1 cellular context compared by ENCODE assay signal in the genomic region with DNA sequence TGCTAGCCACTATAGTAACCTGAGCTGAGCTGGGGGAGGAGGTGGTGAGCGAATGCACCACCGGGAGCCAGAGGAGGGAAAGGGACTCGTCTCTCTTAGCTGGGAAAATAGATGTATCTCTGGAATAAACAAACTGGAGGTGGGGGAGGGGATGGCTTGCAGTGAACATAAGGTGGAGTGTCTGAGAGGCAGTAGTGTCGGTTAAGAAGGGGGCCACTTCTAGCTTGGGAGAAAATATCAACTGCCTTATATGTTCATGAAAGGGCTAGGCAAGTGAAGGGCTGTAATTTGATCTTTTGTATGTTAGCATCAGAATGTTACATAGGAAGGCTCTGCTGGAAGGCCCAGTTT.
TF ChIP-seq lines count a peak whose summit lies in the region.

No MANE protein-coding gene starts in this region.

TF ChIP-seq in HEK293, 187 proteins besides CTCF, POLR2A, EP300 and RAD21 (continued from another document):
- TF ChIP-seq, protein P1, sequence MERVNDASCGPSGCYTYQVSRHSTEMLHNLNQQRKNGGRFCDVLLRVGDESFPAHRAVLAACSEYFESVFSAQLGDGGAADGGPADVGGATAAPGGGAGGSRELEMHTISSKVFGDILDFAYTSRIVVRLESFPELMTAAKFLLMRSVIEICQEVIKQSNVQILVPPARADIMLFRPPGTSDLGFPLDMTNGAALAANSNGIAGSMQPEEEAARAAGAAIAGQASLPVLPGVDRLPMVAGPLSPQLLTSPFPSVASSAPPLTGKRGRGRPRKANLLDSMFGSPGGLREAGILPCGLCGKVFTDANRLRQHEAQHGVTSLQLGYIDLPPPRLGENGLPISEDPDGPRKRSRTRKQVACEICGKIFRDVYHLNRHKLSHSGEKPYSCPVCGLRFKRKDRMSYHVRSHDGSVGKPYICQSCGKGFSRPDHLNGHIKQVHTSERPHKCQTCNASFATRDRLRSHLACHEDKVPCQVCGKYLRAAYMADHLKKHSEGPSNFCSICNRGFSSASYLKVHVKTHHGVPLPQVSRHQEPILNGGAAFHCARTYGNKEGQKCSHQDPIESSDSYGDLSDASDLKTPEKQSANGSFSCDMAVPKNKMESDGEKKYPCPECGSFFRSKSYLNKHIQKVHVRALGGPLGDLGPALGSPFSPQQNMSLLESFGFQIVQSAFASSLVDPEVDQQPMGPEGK (tag by site-specific recombination; IDR thresholded peaks at IDR 0.05): 0 out of 2 replicates have a peak, but pooled peaks have one; percentile 31
- TF ChIP-seq ZNF335 (tag by site-specific recombination; conservative IDR thresholded peaks at IDR 0.05): peak; percentile 38; the same call in 1 of the 2 replicates
- no peak for TF ChIP-seq ZNF521 (tag by site-specific recombination; IDR thresholded peaks at IDR 0.05)
- TF ChIP-seq PRDM1 (tag by site-specific recombination; IDR thresholded peaks at IDR 0.05): peak; percentile 63; the same call in 1 of the 2 replicates
- TF ChIP-seq SP7 (tag by site-specific recombination; IDR thresholded peaks at IDR 0.05): peak; percentile 46; the same call in 1 of the 2 replicates
- TF ChIP-seq ZNF16 (tag by site-specific recombination; IDR thresholded peaks at IDR 0.05; ENCODE audit: low read depth): 0 out of 2 replicates have a peak, but pooled peaks have one; percentile 41
- 0 out of 2 replicates have a peak, but pooled peaks have one; percentile 19 for TF ChIP-seq ZEB2 (tag by site-specific recombination; IDR thresholded peaks at IDR 0.05)
- TF ChIP-seq ZNF843 (tag by site-specific recombination; IDR thresholded peaks at IDR 0.05): peak; percentile 32; the same call in 1 of the 2 replicates
- TF ChIP-seq, protein P2, sequence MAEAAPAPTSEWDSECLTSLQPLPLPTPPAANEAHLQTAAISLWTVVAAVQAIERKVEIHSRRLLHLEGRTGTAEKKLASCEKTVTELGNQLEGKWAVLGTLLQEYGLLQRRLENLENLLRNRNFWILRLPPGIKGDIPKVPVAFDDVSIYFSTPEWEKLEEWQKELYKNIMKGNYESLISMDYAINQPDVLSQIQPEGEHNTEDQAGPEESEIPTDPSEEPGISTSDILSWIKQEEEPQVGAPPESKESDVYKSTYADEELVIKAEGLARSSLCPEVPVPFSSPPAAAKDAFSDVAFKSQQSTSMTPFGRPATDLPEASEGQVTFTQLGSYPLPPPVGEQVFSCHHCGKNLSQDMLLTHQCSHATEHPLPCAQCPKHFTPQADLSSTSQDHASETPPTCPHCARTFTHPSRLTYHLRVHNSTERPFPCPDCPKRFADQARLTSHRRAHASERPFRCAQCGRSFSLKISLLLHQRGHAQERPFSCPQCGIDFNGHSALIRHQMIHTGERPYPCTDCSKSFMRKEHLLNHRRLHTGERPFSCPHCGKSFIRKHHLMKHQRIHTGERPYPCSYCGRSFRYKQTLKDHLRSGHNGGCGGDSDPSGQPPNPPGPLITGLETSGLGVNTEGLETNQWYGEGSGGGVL (tag by site-specific recombination; IDR thresholded peaks at IDR 0.05): 0 out of 2 replicates have a peak, but pooled peaks have one; percentile 37
- TF ChIP-seq ZNF510 (tag by site-specific recombination; IDR thresholded peaks at IDR 0.05; ENCODE audit: insufficient replicate concordance): no peak
- TF ChIP-seq, protein P3, sequence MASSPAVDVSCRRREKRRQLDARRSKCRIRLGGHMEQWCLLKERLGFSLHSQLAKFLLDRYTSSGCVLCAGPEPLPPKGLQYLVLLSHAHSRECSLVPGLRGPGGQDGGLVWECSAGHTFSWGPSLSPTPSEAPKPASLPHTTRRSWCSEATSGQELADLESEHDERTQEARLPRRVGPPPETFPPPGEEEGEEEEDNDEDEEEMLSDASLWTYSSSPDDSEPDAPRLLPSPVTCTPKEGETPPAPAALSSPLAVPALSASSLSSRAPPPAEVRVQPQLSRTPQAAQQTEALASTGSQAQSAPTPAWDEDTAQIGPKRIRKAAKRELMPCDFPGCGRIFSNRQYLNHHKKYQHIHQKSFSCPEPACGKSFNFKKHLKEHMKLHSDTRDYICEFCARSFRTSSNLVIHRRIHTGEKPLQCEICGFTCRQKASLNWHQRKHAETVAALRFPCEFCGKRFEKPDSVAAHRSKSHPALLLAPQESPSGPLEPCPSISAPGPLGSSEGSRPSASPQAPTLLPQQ (tag by site-specific recombination; IDR thresholded peaks at IDR 0.05): 0 out of 2 replicates have a peak, but pooled peaks have one; percentile 27
- TF ChIP-seq ZNF626 (tag by site-specific recombination; IDR thresholded peaks at IDR 0.05): no peak
- 0 out of 2 replicates have a peak, but pooled peaks have one; percentile 14 for TF ChIP-seq ZNF2 (tag by site-specific recombination; IDR thresholded peaks at IDR 0.05)
- TF ChIP-seq ZNF677 (tag by site-specific recombination; IDR thresholded peaks at IDR 0.05): no peak
- TF ChIP-seq ZNF175 (tag by site-specific recombination; IDR thresholded peaks at IDR 0.05): no peak
- TF ChIP-seq, protein P4, sequence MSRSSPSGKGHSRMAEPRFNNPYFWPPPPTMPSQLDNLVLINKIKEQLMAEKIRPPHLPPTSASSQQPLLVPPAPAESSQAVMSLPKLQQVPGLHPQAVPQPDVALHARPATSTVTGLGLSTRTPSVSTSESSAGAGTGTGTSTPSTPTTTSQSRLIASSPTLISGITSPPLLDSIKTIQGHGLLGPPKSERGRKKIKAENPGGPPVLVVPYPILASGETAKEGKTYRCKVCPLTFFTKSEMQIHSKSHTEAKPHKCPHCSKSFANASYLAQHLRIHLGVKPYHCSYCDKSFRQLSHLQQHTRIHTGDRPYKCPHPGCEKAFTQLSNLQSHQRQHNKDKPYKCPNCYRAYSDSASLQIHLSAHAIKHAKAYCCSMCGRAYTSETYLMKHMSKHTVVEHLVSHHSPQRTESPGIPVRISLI (tag by site-specific recombination; IDR thresholded peaks at IDR 0.05): no peak
- TF ChIP-seq, protein P5, sequence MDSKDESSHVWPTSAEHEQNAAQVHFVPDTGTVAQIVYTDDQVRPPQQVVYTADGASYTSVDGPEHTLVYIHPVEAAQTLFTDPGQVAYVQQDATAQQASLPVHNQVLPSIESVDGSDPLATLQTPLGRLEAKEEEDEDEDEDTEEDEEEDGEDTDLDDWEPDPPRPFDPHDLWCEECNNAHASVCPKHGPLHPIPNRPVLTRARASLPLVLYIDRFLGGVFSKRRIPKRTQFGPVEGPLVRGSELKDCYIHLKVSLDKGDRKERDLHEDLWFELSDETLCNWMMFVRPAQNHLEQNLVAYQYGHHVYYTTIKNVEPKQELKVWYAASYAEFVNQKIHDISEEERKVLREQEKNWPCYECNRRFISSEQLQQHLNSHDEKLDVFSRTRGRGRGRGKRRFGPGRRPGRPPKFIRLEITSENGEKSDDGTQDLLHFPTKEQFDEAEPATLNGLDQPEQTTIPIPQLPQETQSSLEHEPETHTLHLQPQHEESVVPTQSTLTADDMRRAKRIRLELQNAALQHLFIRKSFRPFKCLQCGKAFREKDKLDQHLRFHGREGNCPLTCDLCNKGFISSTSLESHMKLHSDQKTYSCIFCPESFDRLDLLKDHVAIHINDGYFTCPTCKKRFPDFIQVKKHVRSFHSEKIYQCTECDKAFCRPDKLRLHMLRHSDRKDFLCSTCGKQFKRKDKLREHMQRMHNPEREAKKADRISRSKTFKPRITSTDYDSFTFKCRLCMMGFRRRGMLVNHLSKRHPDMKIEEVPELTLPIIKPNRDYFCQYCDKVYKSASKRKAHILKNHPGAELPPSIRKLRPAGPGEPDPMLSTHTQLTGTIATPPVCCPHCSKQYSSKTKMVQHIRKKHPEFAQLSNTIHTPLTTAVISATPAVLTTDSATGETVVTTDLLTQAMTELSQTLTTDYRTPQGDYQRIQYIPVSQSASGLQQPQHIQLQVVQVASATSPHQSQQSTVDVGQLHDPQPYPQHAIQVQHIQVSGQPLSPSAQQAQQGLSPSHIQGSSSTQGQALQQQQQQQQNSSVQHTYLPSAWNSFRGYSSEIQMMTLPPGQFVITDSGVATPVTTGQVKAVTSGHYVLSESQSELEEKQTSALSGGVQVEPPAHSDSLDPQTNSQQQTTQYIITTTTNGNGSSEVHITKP (tag by site-specific recombination; IDR thresholded peaks at IDR 0.05): peak; percentile 93
- peak; percentile 86 for TF ChIP-seq EGR2 (tag by site-specific recombination; IDR thresholded peaks at IDR 0.05; ENCODE audit: low read depth)
- 0 out of 2 replicates have a peak, but pooled peaks have one; percentile 29 for TF ChIP-seq ZXDB (tag by site-specific recombination; IDR thresholded peaks at IDR 0.05)
- TF ChIP-seq SETDB1 (IDR thresholded peaks at IDR 0.05; ENCODE audit: insufficient read length, low read length): no peak
- TF ChIP-seq ZNF600 (tag by site-specific recombination; IDR thresholded peaks at IDR 0.05): peak; percentile 44; the same call in 1 of the 2 replicates
- no peak for TF ChIP-seq OSR2 (tag by site-specific recombination; IDR thresholded peaks at IDR 0.05)
- peak; percentile 91; the same call in 1 of the 2 replicates for TF ChIP-seq ZFHX2 (tag by site-specific recombination; conservative IDR thresholded peaks at IDR 0.05)
- peak; percentile 55 for TF ChIP-seq GLIS1 (tag by site-specific recombination; IDR thresholded peaks at IDR 0.05)
- no peak for TF ChIP-seq ZNF837 (tag by site-specific recombination; IDR thresholded peaks at IDR 0.05)
- TF ChIP-seq ZNF146 (tag by site-specific recombination; IDR thresholded peaks at IDR 0.05): no peak
- no peak for TF ChIP-seq ZNF157 (tag by site-specific recombination; IDR thresholded peaks at IDR 0.05)
TF ChIP-seq in HEK293: peak in this region for 18.
